ENCODE assay signal across 2 cellular contexts in the genomic region with DNA sequence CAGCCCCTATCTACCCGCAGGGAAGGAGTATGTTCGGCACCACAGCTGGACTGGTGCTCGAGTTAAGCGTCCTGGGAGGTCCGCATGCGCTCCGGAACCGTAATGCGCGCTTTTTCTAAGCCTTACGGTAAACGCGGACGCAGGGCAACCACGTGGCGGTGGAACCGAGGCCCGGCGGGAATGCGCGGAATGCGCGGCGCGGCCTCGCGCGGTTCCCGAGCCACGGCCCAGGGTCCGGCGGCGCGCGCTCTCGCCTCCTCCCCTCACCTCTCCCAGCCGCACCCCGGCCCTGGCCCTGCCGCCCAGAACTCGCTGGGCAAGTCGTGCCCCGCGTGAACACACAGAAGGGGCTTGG.
A peak's percentile ranks its signal among the peaks of the same experiment; 100 is the strongest.
TF ChIP-seq lines count a peak whose summit lies in the region.

No MANE protein-coding gene starts in this region.

TF ChIP-seq in liver, 16 proteins besides CTCF, POLR2A, EP300 and RAD21:
- TF ChIP-seq EGR1 (IDR thresholded peaks at IDR 0.05; ENCODE audit: low read depth in 2 of 2) (no peak), MAX (IDR thresholded peaks at IDR 0.05) (peak; percentile 71), YY1 (IDR thresholded peaks at IDR 0.05) (peak; percentile 40), HNF4G (IDR thresholded peaks at IDR 0.05) (no peak), NR2F2 (IDR thresholded peaks at IDR 0.05) (no peak)

TF ChIP-seq in HepG2, 621 proteins besides CTCF, POLR2A, EP300 and RAD21:
- TF ChIP-seq SUZ12 (IDR thresholded peaks at IDR 0.05; ENCODE audit: low read depth, low read length) (no peak), ZNF232 (CRISPR knock-in tag; IDR thresholded peaks at IDR 0.05; ENCODE audit: borderline replicate concordance) (no peak), HMGA1 (CRISPR knock-in tag; conservative IDR thresholded peaks at IDR 0.05) (no peak), MATR3 (CRISPR knock-in tag; IDR thresholded peaks at IDR 0.05) (no peak)
